2 cellular contexts compared by ENCODE assay signal in the genomic region with DNA sequence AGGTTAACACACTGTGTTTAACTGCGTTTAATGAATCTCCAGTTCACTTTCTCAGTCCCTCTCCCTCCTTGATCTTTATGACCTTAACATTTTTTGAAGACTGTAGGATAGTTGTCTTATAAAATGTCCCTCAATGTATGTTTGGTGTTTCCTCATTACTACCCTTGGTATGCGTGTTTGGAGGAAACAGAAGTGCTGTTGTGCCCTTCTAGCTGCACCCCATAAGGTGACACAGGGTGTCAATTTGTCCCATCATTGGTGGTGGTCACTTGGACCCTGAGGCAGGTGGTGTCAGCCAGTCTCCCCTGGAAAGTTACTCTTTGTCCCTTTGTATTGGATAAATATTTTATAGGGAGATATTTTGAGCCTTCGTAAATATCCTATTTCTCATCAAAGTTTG.
TF ChIP-seq lines count a peak whose summit lies in the region.

No MANE protein-coding gene starts in this region.

TF ChIP-seq in IMR-90, 13 proteins besides CTCF, POLR2A, EP300 and RAD21:
- TF ChIP-seq FOS (IDR thresholded peaks at IDR 0.05; ENCODE audit: low read depth, low read length) (no peak), RFX5 (IDR thresholded peaks at IDR 0.05; ENCODE audit: low read depth, low read length) (no peak), RCOR1 (IDR thresholded peaks at IDR 0.05; ENCODE audit: insufficient replicate concordance, low read length) (no peak), MAFK (IDR thresholded peaks at IDR 0.05; ENCODE audit: low read depth, low read length) (no peak), BHLHE40 (IDR thresholded peaks at IDR 0.05; ENCODE audit: low read depth, low read length) (no peak), CEBPB (IDR thresholded peaks at IDR 0.05; ENCODE audit: low read depth, low read length) (no peak), CHD1 (IDR thresholded peaks at IDR 0.05; ENCODE audit: low read depth, low read length) (no peak), MAZ (IDR thresholded peaks at IDR 0.05; ENCODE audit: borderline replicate concordance, low read depth, low read length) (no peak), MXI1 (IDR thresholded peaks at IDR 0.05; ENCODE audit: borderline replicate concordance, low read depth, low read length) (no peak), NFE2L2 (IDR thresholded peaks at IDR 0.05; ENCODE audit: low read depth, low read length) (no peak)
- TF ChIP-seq, protein P1, sequence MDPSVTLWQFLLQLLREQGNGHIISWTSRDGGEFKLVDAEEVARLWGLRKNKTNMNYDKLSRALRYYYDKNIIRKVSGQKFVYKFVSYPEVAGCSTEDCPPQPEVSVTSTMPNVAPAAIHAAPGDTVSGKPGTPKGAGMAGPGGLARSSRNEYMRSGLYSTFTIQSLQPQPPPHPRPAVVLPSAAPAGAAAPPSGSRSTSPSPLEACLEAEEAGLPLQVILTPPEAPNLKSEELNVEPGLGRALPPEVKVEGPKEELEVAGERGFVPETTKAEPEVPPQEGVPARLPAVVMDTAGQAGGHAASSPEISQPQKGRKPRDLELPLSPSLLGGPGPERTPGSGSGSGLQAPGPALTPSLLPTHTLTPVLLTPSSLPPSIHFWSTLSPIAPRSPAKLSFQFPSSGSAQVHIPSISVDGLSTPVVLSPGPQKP (IDR thresholded peaks at IDR 0.05; ENCODE audit: borderline replicate concordance, low read depth, low read length) = no peak
- TF ChIP-seq, protein P2, sequence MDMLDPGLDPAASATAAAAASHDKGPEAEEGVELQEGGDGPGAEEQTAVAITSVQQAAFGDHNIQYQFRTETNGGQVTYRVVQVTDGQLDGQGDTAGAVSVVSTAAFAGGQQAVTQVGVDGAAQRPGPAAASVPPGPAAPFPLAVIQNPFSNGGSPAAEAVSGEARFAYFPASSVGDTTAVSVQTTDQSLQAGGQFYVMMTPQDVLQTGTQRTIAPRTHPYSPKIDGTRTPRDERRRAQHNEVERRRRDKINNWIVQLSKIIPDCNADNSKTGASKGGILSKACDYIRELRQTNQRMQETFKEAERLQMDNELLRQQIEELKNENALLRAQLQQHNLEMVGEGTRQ (IDR thresholded peaks at IDR 0.05; ENCODE audit: low read depth, low read length) = no peak

TF ChIP-seq in H1, 55 proteins besides CTCF, POLR2A, EP300 and RAD21:
- TF ChIP-seq POU5F1 (IDR thresholded peaks at IDR 0.05; ENCODE audit: low read depth, low read length) (no peak), CBX5 (IDR thresholded peaks at IDR 0.05; ENCODE audit: low read depth, low read length) (no peak), SP2 (IDR thresholded peaks at IDR 0.05; ENCODE audit: low read length) (no peak), POLR2AphosphoS5 (IDR thresholded peaks at IDR 0.05; ENCODE audit: low read depth, low read length) (peak; percentile 45; the same call in 1 of the 2 replicates)
- TF ChIP-seq, protein P3, sequence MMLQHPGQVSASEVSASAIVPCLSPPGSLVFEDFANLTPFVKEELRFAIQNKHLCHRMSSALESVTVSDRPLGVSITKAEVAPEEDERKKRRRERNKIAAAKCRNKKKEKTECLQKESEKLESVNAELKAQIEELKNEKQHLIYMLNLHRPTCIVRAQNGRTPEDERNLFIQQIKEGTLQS (IDR thresholded peaks at IDR 0.05; ENCODE audit: insufficient read depth, low read depth, low read length) = no peak
